ENCODE assay signal across 9 cellular contexts in the genomic region with DNA sequence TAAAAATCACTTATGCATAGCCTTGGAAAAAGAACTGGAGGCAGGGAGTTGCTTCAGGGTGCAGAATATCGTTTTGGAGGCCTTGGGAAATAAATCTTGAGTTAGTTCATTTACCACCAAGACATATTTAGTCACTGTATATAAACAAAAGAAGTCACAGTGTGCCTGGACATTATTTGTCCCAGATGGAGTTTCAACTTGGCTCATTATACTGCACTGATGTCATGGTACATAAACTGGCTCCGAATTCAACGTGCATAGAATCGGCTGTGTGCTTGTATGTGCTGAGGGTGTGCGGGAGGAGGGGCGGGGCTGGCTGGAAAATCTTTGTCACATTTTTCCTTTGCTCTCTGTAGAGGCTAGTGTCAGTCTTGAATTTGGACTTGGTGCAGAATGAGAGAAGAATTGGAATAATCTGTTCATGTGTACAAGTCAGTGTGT.
A peak's percentile ranks its signal among the peaks of the same experiment; 100 is the strongest.
DNase-seq lines count a peak whose midpoint lies in the region; ATAC-seq and TF ChIP-seq lines count a peak whose summit lies in the region.
"Had no signal": no experiment of that assay in that cellular context is flagged by ENCODE, and none has a peak within 500 bp of the region (broad histone marks: within the 10 kb centered on the region; RNA-seq: fewer than 3 reads in every experiment).

No MANE protein-coding gene starts in this region.

- CTCF ChIA-PET in HEK293T (lab: Yijun Ruan, JAX): no interaction called here

- H3K4me1 ChIP-seq in body of pancreas (peaks cover 59% of the 10 kb centered on the region), skeletal muscle tissue (ENCODE audit: control insufficient read depth in 3 of 3, insufficient read depth in 3 of 3, low read length in 3 of 3) (peaks cover 32 to 56% (median 47%) of the 10 kb centered on the region in 3 donors)

- H3K27ac ChIP-seq in body of pancreas (peak overlapping the region; percentile 20 to 78 (median 70)), skeletal muscle tissue (ENCODE audit: low read depth, low read length) (peak overlapping the region; percentile 82)

- DNase-seq in HEK293T (ENCODE audit: extremely low spot score) (peak; percentile 54), body of pancreas (peak; percentile 55 to 76 (median 68)), left colon (peak; percentile 53 to 68), GM10266 (ENCODE audit: extremely low spot score) (no peak)
- no peak for DNase-seq in activated effector memory CD4-positive, alpha-beta T cell treated with anti-CD3 and anti-CD28 coated beads, Interleukin-2, amount 50 U/mL, for 16 hours
- DNase-seq: NCI-H2107 had no signal

- ATAC-seq in body of pancreas (peak; percentile 75), left colon (peak; percentile 72), GM19467 (IDR thresholded peaks at IDR 0.05; ENCODE audit: unreplicated experiment) (no peak), HG03442 (IDR thresholded peaks at IDR 0.05; ENCODE audit: unreplicated experiment) (no peak)

- POLR2A ChIA-PET in HEK293T (lab: Yijun Ruan, JAX): interaction anchor here (1.1 kb wide), 1 partner anchor 85 kb away, joined by 3 read pairs; no protein-coding TSS in a partner anchor

- WGBS in body of pancreas, 2 donors: 17 to 37% methylated on average over 6 of the region's 6 CpGs

- intact Hi-C loops in body of pancreas (cut with DNase I): no loop called here
- intact Hi-C loops in left colon (cut with DNase I, micrococcal nuclease): loop anchor here in 1 of 2 donors (10.0 kb wide), 1 partner anchor 79 kb away; no protein-coding TSS in a partner anchor

- TF ChIP-seq CTCF in body of pancreas (IDR thresholded peaks at IDR 0.05) (no peak), GM10266 (IDR thresholded peaks at IDR 0.05; ENCODE audit: control insufficient read depth, insufficient read depth, low read depth, missing control alignments) (no peak)

- no peaks in the 10 kb centered on the region for H3K9me3 ChIP-seq in body of pancreas
- H3K9me3 ChIP-seq in skeletal muscle tissue (ENCODE audit: control insufficient read depth in 3 of 3, low read length in 3 of 3): no peaks in the 10 kb centered on the region

- H3K36me3 ChIP-seq in body of pancreas (replicated peaks in 1 of 2; ENCODE audit: insufficient read depth in 1 of 2, low read depth in 2 of 2) (no peaks in the 10 kb centered on the region), skeletal muscle tissue (ENCODE audit: control insufficient read depth in 3 of 3, insufficient read depth in 3 of 3, low read length in 3 of 3) (no peaks in the 10 kb centered on the region)

- H3K27me3 ChIP-seq in body of pancreas (no peaks in the 10 kb centered on the region), skeletal muscle tissue (ENCODE audit: control insufficient read depth in 3 of 3, insufficient read depth in 3 of 3, low read length in 3 of 3) (no peaks in the 10 kb centered on the region)

- no peak overlapping the region for H3K4me3 ChIP-seq in body of pancreas
- H3K4me3 ChIP-seq in skeletal muscle tissue (ENCODE audit: low read length in 3 of 3): peak overlapping the region in 1 of 3 donors; percentile 34

- peak overlapping the region; percentile 2 to 46 (median 22) for H3K9ac ChIP-seq in skeletal muscle tissue (ENCODE audit: low read depth in 1 of 3, low read length in 3 of 3)

- peak in 1 of 3 donors; percentile 10 for TF ChIP-seq POLR2A in body of pancreas (IDR thresholded peaks at IDR 0.05)

TF ChIP-seq in HEK293T, 16 proteins besides CTCF, POLR2A, EP300 and RAD21:
- no peak for TF ChIP-seq SUZ12 (IDR thresholded peaks at IDR 0.05)
- 0 out of 2 replicates have a peak, but pooled peaks have one; percentile 5 for TF ChIP-seq PKNOX1 (IDR thresholded peaks at IDR 0.05)

Comparison
In these comparisons a context has a peak if more than half of its experiments do, and no peak if none do; other contexts are left out.
1. DNase-seq: peak in HEK293T (single experiment), body of pancreas (4 of 4) and left colon (2 of 2); none in GM10266 (single experiment) and activated effector memory CD4-positive, alpha-beta T cell treated with anti-CD3 and anti-CD28 coated beads, Interleukin-2, amount 50 U/mL, for 16 hours (single experiment).
2. ATAC-seq: peak in body of pancreas (single experiment) and left colon (single experiment); none in GM19467 (single experiment) and HG03442 (single experiment).